In genomic region chr3:102229062-102229655, GRCh38 we compare ENCODE assay signal across 8 cellular contexts.
DNase-seq lines count a peak whose midpoint lies in the region; ATAC-seq and TF ChIP-seq lines count a peak whose summit lies in the region.

No MANE protein-coding gene starts in this region.

- no peak overlapping the region for H2AFZ ChIP-seq in mesenchymal stem cell (ENCODE audit: low read depth, low read length)

- H3K9me3 ChIP-seq in BE2C (no peaks in the 10 kb centered on the region), mesenchymal stem cell (ENCODE audit: control insufficient read depth, low read length) (no peaks in the 10 kb centered on the region)

- H3K27me3 ChIP-seq in BE2C (no peaks in the 10 kb centered on the region), mesenchymal stem cell (ENCODE audit: control insufficient read depth in 1 of 2, insufficient read depth in 1 of 2, low read length in 2 of 2) (peaks cover 0 to 4% of the 10 kb centered on the region in 2 experiments)

- H2BK12ac ChIP-seq in mesenchymal stem cell (ENCODE audit: low read length in 2 of 2): no peak overlapping the region

- no peak overlapping the region for H3K14ac ChIP-seq in mesenchymal stem cell (ENCODE audit: low read length in 2 of 2)

- no peak overlapping the region for H3K4me2 ChIP-seq in mesenchymal stem cell (ENCODE audit: low read length, poor library complexity, severe bottlenecking)

- no peak overlapping the region for H2AK5ac ChIP-seq in mesenchymal stem cell (ENCODE audit: low read length, severe bottlenecking)

- DNase-seq in BE2C: peak; percentile 59
- peak; percentile 95 for DNase-seq in NCI-H82 (lab: John Stamatoyannopoulos, UW)
- DNase-seq in activated CD4-positive, alpha-beta T cell treated with anti-CD3 and anti-CD28 coated beads, Interleukin-2, amount 50 U/mL, for 48 hours: peak; percentile 79 to 82
- peak; percentile 57 for DNase-seq in effector CD8-positive, alpha-beta T cell (lab: John Stamatoyannopoulos, UW)
- peak; percentile 73 for DNase-seq in mesenchymal stem cell
- DNase-seq in stimulated activated CD8-positive, alpha-beta memory T cell treated with anti-CD3 and anti-CD28 coated beads, Interleukin-2, amount 100 ng/mL, for 1 hour (ENCODE audit: low read depth in 2 of 2): peak; percentile 38 to 59

- H2BK120ac ChIP-seq in mesenchymal stem cell (ENCODE audit: low read depth, low read length): no peak overlapping the region

- H3K9ac ChIP-seq in mesenchymal stem cell (ENCODE audit: low read length): no peak overlapping the region

- H3K18ac ChIP-seq in mesenchymal stem cell (ENCODE audit: low read depth in 1 of 2, low read length in 2 of 2): no peak overlapping the region

- H3K4me1 ChIP-seq in BE2C: peaks cover 3% of the 10 kb centered on the region; the same call in 1 of the 2 replicates
- peaks cover 2% of the 10 kb centered on the region for H3K4me1 ChIP-seq in mesenchymal stem cell (ENCODE audit: control insufficient read depth, insufficient read depth, low read depth, low read length)

- H3K27ac ChIP-seq in mesenchymal stem cell (ENCODE audit: low read length, poor library complexity, severe bottlenecking): no peak overlapping the region

- H3K36me3 ChIP-seq in BE2C (no peaks in the 10 kb centered on the region), mesenchymal stem cell (ENCODE audit: control insufficient read depth in 1 of 2, insufficient read depth in 2 of 2, low read depth in 1 of 2, low read length in 2 of 2) (no peaks in the 10 kb centered on the region)

- H2BK15ac ChIP-seq in mesenchymal stem cell (ENCODE audit: low read depth, poor library complexity, severe bottlenecking): no peak overlapping the region

- no peak overlapping the region for H3K4ac ChIP-seq in mesenchymal stem cell (ENCODE audit: low read depth in 1 of 2, low read length in 2 of 2)

- H2BK5ac ChIP-seq in mesenchymal stem cell (ENCODE audit: low read depth, low read length, poor library complexity, severe bottlenecking): no peak overlapping the region

- no peak overlapping the region for H4K8ac ChIP-seq in mesenchymal stem cell (ENCODE audit: low read length)

- H3K23ac ChIP-seq in mesenchymal stem cell (ENCODE audit: low read length in 2 of 2): no peak overlapping the region

- H3K79me1 ChIP-seq in mesenchymal stem cell (replicated peaks; ENCODE audit: low read length, poor library complexity, severe bottlenecking): peaks cover 5% of the 10 kb centered on the region

- peak; percentile 49 for ATAC-seq in GM19035 (IDR thresholded peaks at IDR 0.05; ENCODE audit: unreplicated experiment)
- peak; percentile 51 for ATAC-seq in HG03521 (IDR thresholded peaks at IDR 0.05; ENCODE audit: unreplicated experiment)

- no peak overlapping the region for H3K4me3 ChIP-seq in BE2C (ENCODE audit: low read depth, low read length)
- no peak overlapping the region for H3K4me3 ChIP-seq in mesenchymal stem cell (ENCODE audit: insufficient read depth in 1 of 2, low read depth in 1 of 2, low read length in 2 of 2)

- TF ChIP-seq CTCF in BE2C (IDR thresholded peaks at IDR 0.05; ENCODE audit: low read depth, low read length): peak; percentile 98

- no peak overlapping the region for H4K91ac ChIP-seq in mesenchymal stem cell (ENCODE audit: low read length)

- WGBS in mesenchymal stem cell: 40% methylated on average over 6 of the region's 7 CpGs
